In genomic region chr6:52918027-52918722, GRCh38 we compare ENCODE assay signal across 13 cellular contexts. TPM values are rescaled to one million over a fixed set of nuclear protein-coding genes. Genes with fewer than 3 reads are reported as not detected.
A peak's percentile ranks its signal among the peaks of the same experiment; 100 is the strongest.
DNase-seq lines count a peak whose midpoint lies in the region; FAIRE-seq and TF ChIP-seq lines count a peak whose summit lies in the region.
"Not testable (repeated sequence)": the region's sequence is repeated elsewhere in the genome, so short reads cannot be mapped to it uniquely, and the experiment has no call there.
"Had no signal": no experiment of that assay in that cellular context is flagged by ENCODE, and none has a peak within 500 bp of the region (broad histone marks: within the 10 kb centered on the region; RNA-seq: fewer than 3 reads in every experiment).

No MANE protein-coding gene starts in this region.

- not testable (repeated sequence) for H3K4me1 ChIP-seq in astrocyte (ENCODE audit: insufficient read depth, low read length)
- H3K4me1 ChIP-seq in hepatocyte (ENCODE audit: insufficient read depth) (peaks cover 22% of the 10 kb centered on the region), parathyroid adenoma (peaks cover 18% of the 10 kb centered on the region), vagina (peaks cover 19% of the 10 kb centered on the region)

- DNase-seq in Caki2 (ENCODE audit: low read depth) (peak; percentile 85), HFF-Myc (ENCODE audit: extremely low read depth, low read depth) (peak; percentile 58), RPMI7951 (ENCODE audit: low read depth) (peak; percentile 99), astrocyte (ENCODE audit: low read depth) (peak; percentile 66), epithelial cell of esophagus (ENCODE audit: low read depth) (peak; percentile 88), hepatocyte (ENCODE audit: low spot score) (peak; percentile 31)
- DNase-seq in vagina (ENCODE audit: extremely low spot score in 2 of 2): not testable (repeated sequence)

- not testable (repeated sequence) for H3K36me3 Mint-ChIP-seq in astrocyte (ENCODE audit: low read depth, unreplicated experiment)

- H3K4me3 ChIP-seq in HFF-Myc (replicated peaks; ENCODE audit: low read depth, low read length); astrocyte (ENCODE audit: insufficient read depth, low read depth, low read length); epithelial cell of esophagus (ENCODE audit: low read length); hepatocyte; parathyroid adenoma (ENCODE audit: low read depth, low read length); vagina: not testable (repeated sequence)

- 64% methylated on average over 9 of the region's 9 CpGs for WGBS in hepatocyte (ENCODE audit: low lambda C conversion rate, missing lambda C conversion rate)

- H3K79me2 ChIP-seq in astrocyte (ENCODE audit: insufficient read depth, low read length); hepatocyte; parathyroid adenoma: not testable (repeated sequence)

- H3K27me3 Mint-ChIP-seq in astrocyte (ENCODE audit: low read depth, unreplicated experiment): peaks cover 42% of the 10 kb centered on the region

- not testable (repeated sequence) for TF ChIP-seq CTCF in HFF-Myc (IDR thresholded peaks at IDR 0.05; ENCODE audit: low read depth, low read length, missing control alignments); astrocyte (IDR thresholded peaks at IDR 0.05; ENCODE audit: insufficient read depth, low read depth, low read length); epithelial cell of esophagus (IDR thresholded peaks at IDR 0.05; ENCODE audit: insufficient read depth, low read depth, low read length, missing control alignments); hepatocyte (IDR thresholded peaks at IDR 0.05; ENCODE audit: poor library complexity); parathyroid adenoma (IDR thresholded peaks at IDR 0.05); vagina (IDR thresholded peaks at IDR 0.05)

- not testable (repeated sequence) for H3K36me3 ChIP-seq in astrocyte (ENCODE audit: insufficient read depth, low read length); hepatocyte (replicated peaks; ENCODE audit: insufficient read depth, low read depth); parathyroid adenoma (ENCODE audit: control insufficient read depth, insufficient read depth, low read length); vagina

- H3K9ac ChIP-seq in astrocyte (ENCODE audit: low read length); parathyroid adenoma: not testable (repeated sequence)

- not testable (repeated sequence) for H3K4me2 ChIP-seq in astrocyte (ENCODE audit: low read length); hepatocyte; parathyroid adenoma (ENCODE audit: low read length)

- H3K9me3 ChIP-seq in astrocyte (ENCODE audit: insufficient read depth, low read depth, low read length); hepatocyte (ENCODE audit: low read depth); parathyroid adenoma (ENCODE audit: control insufficient read depth, low read length); vagina: not testable (repeated sequence)

- H2AFZ ChIP-seq in astrocyte (ENCODE audit: low read depth, low read length); hepatocyte: not testable (repeated sequence)
- H2AFZ ChIP-seq in parathyroid adenoma: peak overlapping the region; percentile 66

- not testable (repeated sequence) for H3K27ac Mint-ChIP-seq in astrocyte (ENCODE audit: unreplicated experiment)

- not testable (repeated sequence) for H3K9me2 ChIP-seq in hepatocyte (replicated peaks; ENCODE audit: insufficient read depth)

- H3K4me3 Mint-ChIP-seq in astrocyte (ENCODE audit: unreplicated experiment): not testable (repeated sequence)

- FAIRE-seq in astrocyte (lab: Jason Lieb, UNC): not testable (repeated sequence)

- H3K27ac ChIP-seq in astrocyte (ENCODE audit: low read depth, low read length): not testable (repeated sequence)
- peak overlapping the region; percentile 51 for H3K27ac ChIP-seq in hepatocyte
- H3K27ac ChIP-seq in parathyroid adenoma: peak overlapping the region; percentile 12
- peak overlapping the region; percentile 38 for H3K27ac ChIP-seq in vagina

- intact Hi-C loops in vagina (cut with DNase I): not testable (repeated sequence)

- not testable (repeated sequence) for H4K20me1 ChIP-seq in astrocyte (ENCODE audit: insufficient read depth, low read length); hepatocyte (ENCODE audit: insufficient read depth, poor library complexity, severe bottlenecking)

- H3K4me1 Mint-ChIP-seq in astrocyte (ENCODE audit: low read depth, unreplicated experiment): not testable (repeated sequence)

- H3K27me3 ChIP-seq in astrocyte (ENCODE audit: insufficient read depth, low read length); hepatocyte; parathyroid adenoma (ENCODE audit: control insufficient read depth, insufficient read depth, low read length); vagina: not testable (repeated sequence)

- not testable (repeated sequence) for TF ChIP-seq POLR2A in vagina (IDR thresholded peaks at IDR 0.05)

- in situ Hi-C loops in Caki2 (cut with HindIII; ENCODE audit: low pct_unique_long_range_greater_than_20kb, low sequenced_read_pairs): not testable (repeated sequence)

- peaks cover 10% of the 10 kb centered on the region for H3K9me3 Mint-ChIP-seq in astrocyte (ENCODE audit: unreplicated experiment)

RNA-seq across cellular contexts. Expression of gene GSTA3, which starts 8.7 kb away (rescaled TPM):
- total RNA-seq in Caki2 (2014; rRNA removed; shearing (Covaris generic); ENCODE audit: low replicate concordance): 0.61 TPM in 1 of 2 replicates, not detected in the other
- total RNA-seq in RPMI7951 (2014; rRNA removed; shearing (Covaris generic)): not detected in 2 replicates
- total RNA-seq in astrocyte: not detected in 2 replicates
- not detected in 2 replicates for total RNA-seq in hepatocyte
- not detected in 2 replicates for polyA plus RNA-seq in hepatocyte
- total RNA-seq in vagina: not detected
- total RNA-seq: activated naive CD8-positive, alpha-beta T cell treated with anti-CD3 and anti-CD28 coated beads for 36 hours; activated T-helper 1 cell treated with anti-CD3 and anti-CD28 coated beads, Interleukin-12 subunit alpha, Interleukin-12 subunit beta, Interleukin-2, Interleukin-4 antibody, amounts not matched to agents 30 ng/mL and 10 ng/mL and 1 ng/mL, durations not matched to agents 14 hours and 24 hours and 36 hours; CD4-positive, alpha-beta T cell; cerebellum; temporal lobe had no signal
